ENCODE assay signal across 28 cellular contexts in genomic region chr15:42716125-42716524, GRCh38.
"Had no signal": no experiment of that assay in that cellular context is flagged by ENCODE, and none has a peak within 500 bp of the region (broad histone marks: within the 10 kb centered on the region; RNA-seq: fewer than 3 reads in every experiment).

No MANE protein-coding gene starts in this region.

- H3K4me3 Mint-ChIP-seq: activated CD4-positive, alpha-beta memory T cell treated with anti-CD3 and anti-CD28 coated beads, Interleukin-2, amount 10 ng/mL, durations not matched to agents 7 days and 5 days; activated CD4-positive, alpha-beta T cell treated with anti-CD3 and anti-CD28 coated beads, Interleukin-2, amount 10 ng/mL, durations not matched to agents 7 days and 5 days; activated naive CD4-positive, alpha-beta T cell treated with anti-CD3 and anti-CD28 coated beads for 36 hours; activated naive CD4-positive, alpha-beta T cell treated with anti-CD3 and anti-CD28 coated beads, Interleukin-2, amount 50 U/mL, for 24 hours; activated naive CD8-positive, alpha-beta T cell treated with anti-CD3 and anti-CD28 coated beads for 36 hours; activated naive CD8-positive, alpha-beta T cell treated with anti-CD3 and anti-CD28 coated beads, Interleukin-2, amount 50 U/mL, for 24 hours; activated T-helper 1 cell treated with anti-CD3 and anti-CD28 coated beads, Interleukin-12 subunit alpha, Interleukin-12 subunit beta, Interleukin-2, Interleukin-4 antibody, amounts not matched to agents 30 ng/mL and 10 ng/mL and 1 ng/mL, durations not matched to agents 14 hours and 24 hours and 36 hours; dendritic cell treated with granulocyte-macrophage colony-stimulating factor and Interleukin-4, amounts not matched to agents 40 ng/mL and 50 ng/mL, for 4 days; endodermal cell had no signal

- H3K9me3 ChIP-seq: adrenal gland, body of pancreas, colonic mucosa had no signal

- H3K9me3 Mint-ChIP-seq: activated CD4-positive, alpha-beta memory T cell treated with anti-CD3 and anti-CD28 coated beads, Interleukin-2, amount 10 ng/mL, durations not matched to agents 7 days and 5 days; activated CD4-positive, alpha-beta T cell treated with anti-CD3 and anti-CD28 coated beads, Interleukin-2, amount 10 ng/mL, durations not matched to agents 7 days and 5 days; activated naive CD4-positive, alpha-beta T cell treated with anti-CD3 and anti-CD28 coated beads for 36 hours; activated naive CD4-positive, alpha-beta T cell treated with anti-CD3 and anti-CD28 coated beads, Interleukin-2, amount 50 U/mL, for 24 hours; activated naive CD8-positive, alpha-beta T cell treated with anti-CD3 and anti-CD28 coated beads for 36 hours; activated naive CD8-positive, alpha-beta T cell treated with anti-CD3 and anti-CD28 coated beads, Interleukin-2, amount 50 U/mL, for 24 hours; activated T-helper 1 cell treated with anti-CD3 and anti-CD28 coated beads, Interleukin-12 subunit alpha, Interleukin-12 subunit beta, Interleukin-2, Interleukin-4 antibody, amounts not matched to agents 30 ng/mL and 10 ng/mL and 1 ng/mL, durations not matched to agents 14 hours and 24 hours and 36 hours; activated T-helper 2 cell treated with anti-CD3 and anti-CD28 coated beads, Interferon-gamma antibody, Interleukin-2, Interleukin-4, amounts not matched to agents 10 μg/mL and 5 μg/mL and 100 μg/mL, durations not matched to agents 14 hours and 24 hours and 36 hours; dendritic cell treated with granulocyte-macrophage colony-stimulating factor and Interleukin-4, amounts not matched to agents 40 ng/mL and 50 ng/mL, for 4 days; endodermal cell had no signal

- H3K27ac ChIP-seq: adrenal gland, body of pancreas, cardiac muscle cell, colonic mucosa, dorsolateral prefrontal cortex had no signal

- DNase-seq: activated CD4-positive, alpha-beta memory T cell treated with anti-CD3 and anti-CD28 coated beads, Interleukin-2, amount 10 ng/mL, durations not matched to agents 7 days and 5 days; activated CD4-positive, alpha-beta T cell treated with anti-CD3 and anti-CD28 coated beads for 1 hour; activated CD4-positive, alpha-beta T cell treated with anti-CD3 and anti-CD28 coated beads for 4 hours; activated CD4-positive, alpha-beta T cell treated with anti-CD3 and anti-CD28 coated beads, Interleukin-2, amount 10 ng/mL, durations not matched to agents 7 days and 5 days; activated CD4-positive, alpha-beta T cell treated with anti-CD3 and anti-CD28 coated beads, Interleukin-2, amount 50 U/mL, for 4 hours; activated effector memory CD4-positive, alpha-beta T cell treated with anti-CD3 and anti-CD28 coated beads, Interleukin-2, amount 50 U/mL, for 16 hours; activated naive CD4-positive, alpha-beta T cell treated with anti-CD3 and anti-CD28 coated beads for 36 hours; activated naive CD8-positive, alpha-beta T cell treated with anti-CD3 and anti-CD28 coated beads for 36 hours; activated naive CD8-positive, alpha-beta T cell treated with anti-CD3 and anti-CD28 coated beads, Interleukin-2, amount 50 U/mL, for 24 hours; activated T-cell treated with anti-CD3 and anti-CD28 coated beads, Interleukin-2, amount 50 U/mL, for 1 hour; activated T-cell treated with anti-CD3 and anti-CD28 coated beads, Interleukin-2, amount 50 U/mL, for 48 hours; amygdala; aorta; central memory CD4-positive, alpha-beta T cell; cerebellar nuclear complex; colonic mucosa; dorsolateral prefrontal cortex; effector memory CD4-positive, alpha-beta T cell; endodermal cell; T-helper 2 cell had no signal

- H3K36me3 Mint-ChIP-seq: activated naive CD4-positive, alpha-beta T cell treated with anti-CD3 and anti-CD28 coated beads, Interleukin-2, amount 50 U/mL, for 24 hours had no signal

- H3K27me3 Mint-ChIP-seq: activated CD4-positive, alpha-beta memory T cell treated with anti-CD3 and anti-CD28 coated beads, Interleukin-2, amount 10 ng/mL, durations not matched to agents 7 days and 5 days; activated CD4-positive, alpha-beta T cell treated with anti-CD3 and anti-CD28 coated beads, Interleukin-2, amount 10 ng/mL, durations not matched to agents 7 days and 5 days; activated naive CD4-positive, alpha-beta T cell treated with anti-CD3 and anti-CD28 coated beads, Interleukin-2, amount 50 U/mL, for 24 hours; activated naive CD8-positive, alpha-beta T cell treated with anti-CD3 and anti-CD28 coated beads for 36 hours; activated naive CD8-positive, alpha-beta T cell treated with anti-CD3 and anti-CD28 coated beads, Interleukin-2, amount 50 U/mL, for 24 hours; dendritic cell treated with granulocyte-macrophage colony-stimulating factor and Interleukin-4, amounts not matched to agents 40 ng/mL and 50 ng/mL, for 4 days had no signal

- H3K4me3 ChIP-seq: adrenal gland, body of pancreas, cardiac muscle cell, colonic mucosa, dorsolateral prefrontal cortex had no signal

- H3K4me1 ChIP-seq: adrenal gland, body of pancreas, colonic mucosa had no signal

- H3K27me3 ChIP-seq: adrenal gland, body of pancreas, cardiac muscle cell, colonic mucosa, dorsolateral prefrontal cortex had no signal

- H3K4me1 Mint-ChIP-seq: activated CD4-positive, alpha-beta memory T cell treated with anti-CD3 and anti-CD28 coated beads, Interleukin-2, amount 10 ng/mL, durations not matched to agents 7 days and 5 days; activated CD4-positive, alpha-beta T cell treated with anti-CD3 and anti-CD28 coated beads, Interleukin-2, amount 10 ng/mL, durations not matched to agents 7 days and 5 days; activated naive CD4-positive, alpha-beta T cell treated with anti-CD3 and anti-CD28 coated beads, Interleukin-2, amount 50 U/mL, for 24 hours; activated naive CD8-positive, alpha-beta T cell treated with anti-CD3 and anti-CD28 coated beads for 36 hours; activated naive CD8-positive, alpha-beta T cell treated with anti-CD3 and anti-CD28 coated beads, Interleukin-2, amount 50 U/mL, for 24 hours had no signal

- ATAC-seq: activated naive CD8-positive, alpha-beta T cell treated with anti-CD3 and anti-CD28 coated beads, Interleukin-2, amount 50 U/mL, for 24 hours; body of pancreas had no signal

- H3K27ac Mint-ChIP-seq: activated CD4-positive, alpha-beta memory T cell treated with anti-CD3 and anti-CD28 coated beads, Interleukin-2, amount 10 ng/mL, durations not matched to agents 7 days and 5 days; activated CD4-positive, alpha-beta T cell treated with anti-CD3 and anti-CD28 coated beads, Interleukin-2, amount 10 ng/mL, durations not matched to agents 7 days and 5 days; activated naive CD4-positive, alpha-beta T cell treated with anti-CD3 and anti-CD28 coated beads for 36 hours; activated naive CD4-positive, alpha-beta T cell treated with anti-CD3 and anti-CD28 coated beads, Interleukin-2, amount 50 U/mL, for 24 hours; activated naive CD8-positive, alpha-beta T cell treated with anti-CD3 and anti-CD28 coated beads for 36 hours; activated naive CD8-positive, alpha-beta T cell treated with anti-CD3 and anti-CD28 coated beads, Interleukin-2, amount 50 U/mL, for 24 hours; activated T-helper 1 cell treated with anti-CD3 and anti-CD28 coated beads, Interleukin-12 subunit alpha, Interleukin-12 subunit beta, Interleukin-2, Interleukin-4 antibody, amounts not matched to agents 30 ng/mL and 10 ng/mL and 1 ng/mL, durations not matched to agents 14 hours and 24 hours and 36 hours; activated T-helper 2 cell treated with anti-CD3 and anti-CD28 coated beads, Interferon-gamma antibody, Interleukin-2, Interleukin-4, amounts not matched to agents 10 μg/mL and 5 μg/mL and 100 μg/mL, durations not matched to agents 14 hours and 24 hours and 36 hours; dendritic cell treated with granulocyte-macrophage colony-stimulating factor and Interleukin-4, amounts not matched to agents 40 ng/mL and 50 ng/mL, for 4 days; endodermal cell had no signal

- H3K36me3 ChIP-seq: cardiac muscle cell, colonic mucosa had no signal

- FAIRE-seq: frontal cortex had no signal
